In genomic region chr5:57989378-57989777, GRCh38 we compare ENCODE assay signal across 20 cellular contexts.
A peak's percentile ranks its signal among the peaks of the same experiment; 100 is the strongest.
DNase-seq lines count a peak whose midpoint lies in the region; ATAC-seq and TF ChIP-seq lines count a peak whose summit lies in the region.
"Had no signal": no experiment of that assay in that cellular context is flagged by ENCODE, and none has a peak within 500 bp of the region (broad histone marks: within the 10 kb centered on the region; RNA-seq: fewer than 3 reads in every experiment).

No MANE protein-coding gene starts in this region.

- no peaks in the 10 kb centered on the region for H3K9me3 ChIP-seq in naive thymus-derived CD4-positive, alpha-beta T cell (ENCODE audit: control insufficient read depth in 2 of 3, low read length in 3 of 3)
- H3K9me3 ChIP-seq: Peyer's patch had no signal

- H3K27me3 Mint-ChIP-seq in naive thymus-derived CD4-positive, alpha-beta T cell = peaks cover 0 to 18% (median 3%) of the 10 kb centered on the region in 5 donors
- peaks cover 0 to 5% of the 10 kb centered on the region in 2 donors for H3K27me3 Mint-ChIP-seq in stimulated activated naive B cell treated with anti-CD40 and anti-IgM and Interleukin-4, amounts not matched to agents 10 μg/mL and 1 μg/mL and 100 μg/mL, for 72 hours

- no peak overlapping the region for H3K4me3 Mint-ChIP-seq in naive thymus-derived CD4-positive, alpha-beta T cell
- no peak overlapping the region for H3K4me3 Mint-ChIP-seq in stimulated activated naive B cell treated with anti-CD40 and anti-IgM and Interleukin-4, amounts not matched to agents 10 μg/mL and 1 μg/mL and 100 μg/mL, for 72 hours
- H3K4me3 Mint-ChIP-seq: nephron; T-helper 1 cell treated with Interleukin-12 subunit alpha and Interleukin-12 subunit beta and Interleukin-4 antibody, amounts not matched to agents 30 μg/mL and 1 μg/mL, for 36 hours had no signal

- H3K36me3 ChIP-seq in naive thymus-derived CD4-positive, alpha-beta T cell (ENCODE audit: control insufficient read depth in 2 of 3, insufficient read depth in 3 of 3, low read length in 3 of 3) = no peaks in the 10 kb centered on the region
- H3K36me3 ChIP-seq: heart left ventricle, Peyer's patch had no signal

- no peaks in the 10 kb centered on the region for H3K4me1 ChIP-seq in naive thymus-derived CD4-positive, alpha-beta T cell (ENCODE audit: control insufficient read depth in 2 of 2, insufficient read depth in 2 of 2, low read length in 2 of 2)
- H3K4me1 ChIP-seq: Peyer's patch had no signal

- ATAC-seq in naive thymus-derived CD4-positive, alpha-beta T cell = no peak
- ATAC-seq in stimulated activated naive B cell treated with anti-CD40 and anti-IgM and Interleukin-4, amounts not matched to agents 10 μg/mL and 1 μg/mL and 100 μg/mL, for 72 hours (replicated peaks) = no peak

- no peak overlapping the region for H3K27ac Mint-ChIP-seq in naive thymus-derived CD4-positive, alpha-beta T cell
- no peak overlapping the region for H3K27ac Mint-ChIP-seq in stimulated activated naive B cell treated with anti-CD40 and anti-IgM and Interleukin-4, amounts not matched to agents 10 μg/mL and 1 μg/mL and 100 μg/mL, for 72 hours
- H3K27ac Mint-ChIP-seq: nephron; T-helper 1 cell treated with Interleukin-12 subunit alpha and Interleukin-12 subunit beta and Interleukin-4 antibody, amounts not matched to agents 30 μg/mL and 1 μg/mL, for 36 hours had no signal

- intact Hi-C loops in naive thymus-derived CD4-positive, alpha-beta T cell (cut with micrococcal nuclease) = no loop called here

- CTCF ChIA-PET in naive thymus-derived CD4-positive, alpha-beta T cell (lab: Charles Lee) = no interaction called here

- no peaks in the 10 kb centered on the region for H3K36me3 Mint-ChIP-seq in naive thymus-derived CD4-positive, alpha-beta T cell
- no peaks in the 10 kb centered on the region for H3K36me3 Mint-ChIP-seq in stimulated activated naive B cell treated with anti-CD40 and anti-IgM and Interleukin-4, amounts not matched to agents 10 μg/mL and 1 μg/mL and 100 μg/mL, for 72 hours

- TF ChIP-seq CTCF in choroid plexus epithelial cell (conservative IDR thresholded peaks at IDR 0.05; ENCODE audit: low read depth, low read length) = no peak

- peaks cover 0 to 2% (median 0%) of the 10 kb centered on the region in 11 donors for H3K9me3 Mint-ChIP-seq in naive thymus-derived CD4-positive, alpha-beta T cell
- no peaks in the 10 kb centered on the region for H3K9me3 Mint-ChIP-seq in stimulated activated naive B cell treated with anti-CD40 and anti-IgM and Interleukin-4, amounts not matched to agents 10 μg/mL and 1 μg/mL and 100 μg/mL, for 72 hours
- H3K9me3 Mint-ChIP-seq: nephron; T-helper 1 cell treated with Interleukin-12 subunit alpha and Interleukin-12 subunit beta and Interleukin-4 antibody, amounts not matched to agents 30 μg/mL and 1 μg/mL, for 36 hours had no signal

- DNase-seq in DMS53 treated with DMSO at 0.1 percent for 48 hours (lab: John Stamatoyannopoulos, UW; ENCODE audit: unreplicated experiment) (peak; percentile 59), NCI-H226 (peak; percentile 59), choroid plexus epithelial cell (ENCODE audit: low read depth) (peak; percentile 43), myocyte (ENCODE audit: low read depth) (peak; percentile 4), NCI-H1694 treated with DMSO at 0.1 percent for 48 hours (lab: John Stamatoyannopoulos, UW) (no peak)
- DNase-seq in naive thymus-derived CD4-positive, alpha-beta T cell = no peak
- no peak for DNase-seq in activated CD4-positive, CD25-positive, alpha-beta regulatory T cell (lab: John Stamatoyannopoulos, UW)
- no peak for DNase-seq in stimulated activated naive B cell treated with anti-CD40 and anti-IgM and Interleukin-4, amounts not matched to agents 10 μg/mL and 1 μg/mL and 100 μg/mL, for 72 hours
- DNase-seq: activated CD4-positive, CD25-positive, alpha-beta regulatory T cell treated with anti-CD3 and anti-CD28 coated beads, Interleukin-2, amount 50 U/mL, for 72 hours; activated CD8-positive, alpha-beta memory T cell treated with anti-CD3 and anti-CD28 coated beads, Interleukin-2, amount 50 U/mL, for 4 hours; activated naive CD4-positive, alpha-beta T cell treated with Interleukin-2 at 50 U/mL for 16 hours; central memory CD4-positive, alpha-beta T cell; H7; heart left ventricle; KBM-7; NCI-H524 treated with DMSO at 0.1 percent for 48 hours; Peyer's patch; stimulated activated naive CD4-positive, alpha-beta T cell treated with Interleukin-2 at 50 U/mL for 16 hours had no signal

- H3K4me1 Mint-ChIP-seq in naive thymus-derived CD4-positive, alpha-beta T cell = no peaks in the 10 kb centered on the region
- no peaks in the 10 kb centered on the region for H3K4me1 Mint-ChIP-seq in stimulated activated naive B cell treated with anti-CD40 and anti-IgM and Interleukin-4, amounts not matched to agents 10 μg/mL and 1 μg/mL and 100 μg/mL, for 72 hours
- H3K4me1 Mint-ChIP-seq: nephron had no signal

- no peaks in the 10 kb centered on the region for H3K27me3 ChIP-seq in naive thymus-derived CD4-positive, alpha-beta T cell (ENCODE audit: control insufficient read depth in 2 of 2, insufficient read depth in 2 of 2, low read length in 2 of 2)
- H3K27me3 ChIP-seq: heart left ventricle, Peyer's patch had no signal

- H3K27ac ChIP-seq in naive thymus-derived CD4-positive, alpha-beta T cell (ENCODE audit: low read depth, low read length) = no peak overlapping the region
- H3K27ac ChIP-seq: Peyer's patch had no signal

- no peak overlapping the region for H3K4me3 ChIP-seq in choroid plexus epithelial cell (ENCODE audit: low read depth, low read length)
- no peak overlapping the region for H3K4me3 ChIP-seq in naive thymus-derived CD4-positive, alpha-beta T cell (ENCODE audit: low read length)
- H3K4me3 ChIP-seq: heart left ventricle, Peyer's patch had no signal

- POLR2A ChIA-PET in naive thymus-derived CD4-positive, alpha-beta T cell (lab: Charles Lee) = no interaction called here

Comparison
In these comparisons a context has a peak if more than half of its experiments do, and no peak if none do; other contexts are left out.
1. DNase-seq: peak in DMS53 treated with DMSO at 0.1 percent for 48 hours (single experiment), NCI-H226 (single experiment), choroid plexus epithelial cell (single experiment) and myocyte (single experiment); none in naive thymus-derived CD4-positive, alpha-beta T cell (0 of 9), activated CD4-positive, CD25-positive, alpha-beta regulatory T cell (0 of 4), NCI-H1694 treated with DMSO at 0.1 percent for 48 hours (single experiment) and stimulated activated naive B cell treated with anti-CD40 and anti-IgM and Interleukin-4, amounts not matched to agents 10 μg/mL and 1 μg/mL and 100 μg/mL, for 72 hours (single experiment).